ENCODE assay signal across 8 cellular contexts in the genomic region with DNA sequence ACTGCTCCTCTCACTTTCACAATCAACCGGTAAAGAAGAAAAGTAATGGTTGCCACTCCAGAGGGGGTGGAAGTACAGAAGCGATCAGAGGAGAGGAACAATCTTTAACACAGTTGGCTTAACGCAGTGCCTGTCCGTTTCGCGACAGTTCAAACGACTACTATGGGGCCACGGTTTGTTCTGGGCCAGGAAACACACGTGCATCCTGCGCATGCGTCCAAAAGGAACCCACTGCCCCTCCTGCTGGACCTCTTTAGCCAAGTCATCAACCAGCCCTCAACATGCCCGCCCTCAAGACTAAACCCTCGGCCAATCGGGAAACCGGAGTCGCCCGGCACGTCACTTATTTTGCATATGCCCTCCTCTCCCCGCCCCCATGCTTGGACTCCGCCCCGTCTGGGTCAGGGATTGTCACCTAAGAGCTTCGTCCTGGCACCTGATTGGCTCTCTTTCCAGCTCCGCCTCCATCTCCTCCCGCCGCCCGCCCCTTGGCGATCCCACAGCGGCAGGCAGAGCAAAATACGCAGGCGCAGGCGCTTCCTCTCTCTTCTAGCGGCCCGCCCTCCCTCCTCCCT. TPM values are rescaled to one million over a fixed set of nuclear protein-coding genes. Genes with fewer than 3 reads are reported as not detected.
DNase-seq lines count a peak whose midpoint lies in the region; TF ChIP-seq lines count a peak whose summit lies in the region.

No MANE protein-coding gene starts in this region.

- H2BK12ac ChIP-seq in H9 (ENCODE audit: insufficient read length, low read depth, low read length) (no peak overlapping the region), trophoblast cell (ENCODE audit: low read length) (no peak overlapping the region)

- H3K36me3 ChIP-seq in trophoblast cell (ENCODE audit: control insufficient read depth in 1 of 2, insufficient read depth in 2 of 2, low read length in 2 of 2): peaks cover 6 to 8% of the 10 kb centered on the region in 2 experiments

- H3K36me3 Mint-ChIP-seq in H9 (ENCODE audit: insufficient read depth in 1 of 3, low read depth in 3 of 3): peaks cover 26 to 36% (median 34%) of the 10 kb centered on the region in 3 experiments; a peak in 6 of 7 replicates

- H3K23ac ChIP-seq in H9 (ENCODE audit: insufficient read length, low read depth, low read length): no peak overlapping the region
- H3K23ac ChIP-seq in trophoblast cell (ENCODE audit: low read length): no peak overlapping the region

- peaks cover 33 to 34% of the 10 kb centered on the region in 2 experiments for H3K4me1 Mint-ChIP-seq in H9

- no CpG with 5 or more reads among the region's 33 CpGs for WGBS in H9 (ENCODE audit: extremely low coverage, insufficient read length, low lambda C conversion rate)
- WGBS in trophoblast cell (ENCODE audit: extremely low coverage, insufficient coverage, insufficient read length): no CpG with 5 or more reads among the region's 33 CpGs

- H4K91ac ChIP-seq in H9 (ENCODE audit: insufficient read length, low read depth, low read length) (no peak overlapping the region), trophoblast cell (ENCODE audit: low read depth, low read length) (no peak overlapping the region)

- no peak overlapping the region for H4K12ac ChIP-seq in trophoblast cell (ENCODE audit: low read depth, low read length)

- peak overlapping the region; percentile 77 for H3K27ac ChIP-seq in H9 (ENCODE audit: insufficient read length, low read depth, low read length)
- H3K27ac ChIP-seq in trophoblast cell (ENCODE audit: low read depth, low read length): peak overlapping the region; percentile 75

- H3K4ac ChIP-seq in H9 (ENCODE audit: low read depth, low read length) (no peak overlapping the region), trophoblast cell (ENCODE audit: low read depth, low read length) (no peak overlapping the region)

- H3K4me3 ChIP-seq in NB4 (ENCODE audit: low read depth, low read length) (peak overlapping the region; percentile 61), trophoblast cell (ENCODE audit: low read depth, low read length) (peak overlapping the region; percentile 95)

- no peak overlapping the region for H3K18ac ChIP-seq in H9 (ENCODE audit: insufficient read length, low read depth, low read length)
- H3K18ac ChIP-seq in trophoblast cell (ENCODE audit: low read length): no peak overlapping the region

- H3K27ac Mint-ChIP-seq in H9: peak overlapping the region; percentile 46 to 97 (median 92)

- no peaks in the 10 kb centered on the region for H3K27me3 ChIP-seq in H9 (ENCODE audit: insufficient read depth, low read length)
- H3K27me3 ChIP-seq in trophoblast cell (ENCODE audit: insufficient read depth, low read length): no peaks in the 10 kb centered on the region

- peak overlapping the region; percentile 70 to 80 for H3K4me3 Mint-ChIP-seq in H9

- no peak overlapping the region for H2AFZ ChIP-seq in H9 (ENCODE audit: low read length)
- no peak overlapping the region for H2AFZ ChIP-seq in trophoblast cell (ENCODE audit: insufficient read depth, low read length, poor library complexity)

- H3K4me2 ChIP-seq in H9 (ENCODE audit: insufficient read depth, insufficient read length, low read length): peak overlapping the region; percentile 34
- H3K4me2 ChIP-seq in trophoblast cell (ENCODE audit: low read length): peak overlapping the region; percentile 53

- H4K8ac ChIP-seq in H9 (replicated peaks; ENCODE audit: insufficient read length, low read depth, low read length) (no peak overlapping the region), trophoblast cell (ENCODE audit: low read depth, low read length) (no peak overlapping the region)

- H3K79me2 ChIP-seq in H9 (ENCODE audit: insufficient read depth, low read length): peaks cover 21% of the 10 kb centered on the region
- peaks cover 24% of the 10 kb centered on the region for H3K79me2 ChIP-seq in trophoblast cell (ENCODE audit: control insufficient read depth, insufficient read depth, low read length, poor library complexity)

- H4K5ac ChIP-seq in H9 (ENCODE audit: insufficient read length, low read depth, low read length): no peak overlapping the region

- no peak overlapping the region for H2BK20ac ChIP-seq in H9 (ENCODE audit: low read depth, low read length, poor library complexity, severe bottlenecking)

- H3K4me1 ChIP-seq in H9 (ENCODE audit: insufficient read depth, low read length): no peaks in the 10 kb centered on the region
- peaks cover 23 to 34% of the 10 kb centered on the region in 2 experiments for H3K4me1 ChIP-seq in trophoblast cell (ENCODE audit: control insufficient read depth in 1 of 2, insufficient read depth in 2 of 2, low read length in 2 of 2)

- H3K23me2 ChIP-seq in H9 (ENCODE audit: insufficient read length, low read depth, low read length, poor library complexity, severe bottlenecking): no peaks in the 10 kb centered on the region

- H3K9ac ChIP-seq in H9 (ENCODE audit: extremely low read depth, insufficient read length, low read length): peak overlapping the region; percentile 33
- no peak overlapping the region for H3K9ac ChIP-seq in trophoblast cell (ENCODE audit: low read length)

- H3T11ph ChIP-seq in H9 (ENCODE audit: low read length): no peak overlapping the region

- in situ Hi-C loops in G401 (cut with HindIII; ENCODE audit: low sequenced_read_pairs): no loop called here

- H4K20me1 ChIP-seq in H9 (ENCODE audit: control insufficient read depth, insufficient read depth, insufficient read length): peaks cover 4% of the 10 kb centered on the region

- H3K79me1 ChIP-seq in H9 (ENCODE audit: insufficient read depth, low read depth, low read length, poor library complexity, severe bottlenecking): no peaks in the 10 kb centered on the region
- H3K79me1 ChIP-seq in trophoblast cell (ENCODE audit: low read length): peaks cover 38% of the 10 kb centered on the region

- H2BK120ac ChIP-seq in H9 (ENCODE audit: low read depth, low read length, poor library complexity, severe bottlenecking): no peak overlapping the region
- no peak overlapping the region for H2BK120ac ChIP-seq in trophoblast cell (ENCODE audit: insufficient read depth, low read length, poor library complexity)

- H2BK5ac ChIP-seq in H9 (ENCODE audit: insufficient read length, low read length) (no peak overlapping the region), trophoblast cell (ENCODE audit: low read depth, low read length, poor library complexity) (no peak overlapping the region)

- no peak overlapping the region for H3K14ac ChIP-seq in H9 (ENCODE audit: insufficient read depth, low read length)
- no peak overlapping the region for H3K14ac ChIP-seq in trophoblast cell (ENCODE audit: low read length)

- TF ChIP-seq CTCF in H9 (conservative IDR thresholded peaks at IDR 0.05): peak; percentile 30; the same call in 1 of the 3 replicates
- no peak for TF ChIP-seq CTCF in NB4 (IDR thresholded peaks at IDR 0.05; ENCODE audit: low read depth, low read length)

- no peak overlapping the region for H2BK15ac ChIP-seq in H9 (ENCODE audit: low read depth, low read length)

- H3K56ac ChIP-seq in H9 (ENCODE audit: insufficient read length, low read depth, low read length): no peak overlapping the region

- H2AK5ac ChIP-seq in H9 (ENCODE audit: insufficient read length, low read length) (no peak overlapping the region), trophoblast cell (ENCODE audit: low read length) (no peak overlapping the region)

- DNase-seq in G401 (ENCODE audit: low spot score) (peak; percentile 100), H9 (peak; percentile 100), NB4 (ENCODE audit: low read depth) (peak; percentile 100), glomerular visceral epithelial cell (ENCODE audit: extremely low spot score) (peak; percentile 100), trophoblast cell (peak; percentile 100), ureter (ENCODE audit: low spot score) (peak; percentile 100), NCI-H345 (lab: John Stamatoyannopoulos, UW) (no peak)
- peak; percentile 100 for DNase-seq in activated gamma-delta T cell treated with anti-CD3 and anti-CD28 coated beads, Interleukin-2, amount 50 U/mL, for 16 hours (ENCODE audit: low read depth)

- TF ChIP-seq POLR2A in NB4 (IDR thresholded peaks at IDR 0.05; ENCODE audit: extremely low read depth, insufficient read length): peak; percentile 75

- H3K27me3 Mint-ChIP-seq in H9 (ENCODE audit: low read depth): no peaks in the 10 kb centered on the region

- H3K9me3 Mint-ChIP-seq in H9: no peaks in the 10 kb centered on the region

- H3K9me3 ChIP-seq in H9 (ENCODE audit: control insufficient read depth, low read depth, low read length): no peaks in the 10 kb centered on the region
- H3K9me3 ChIP-seq in trophoblast cell (ENCODE audit: insufficient read depth, low read depth, low read length): no peaks in the 10 kb centered on the region

RNA-seq across cellular contexts. Expression of a gene that starts 0.3 kb away (rescaled TPM):
- total RNA-seq in G401 (2014; rRNA removed; shearing (Covaris generic)): 92.7 and 143 TPM in 2 replicates
- total RNA-seq in H9 (2021) (167 and 173 TPM in 2 replicates), ureter (127 TPM)
- polyA plus RNA-seq in trophoblast cell (2013): 165 and 171 TPM in 2 replicates
